8 cellular contexts compared by ENCODE assay signal in the genomic region with DNA sequence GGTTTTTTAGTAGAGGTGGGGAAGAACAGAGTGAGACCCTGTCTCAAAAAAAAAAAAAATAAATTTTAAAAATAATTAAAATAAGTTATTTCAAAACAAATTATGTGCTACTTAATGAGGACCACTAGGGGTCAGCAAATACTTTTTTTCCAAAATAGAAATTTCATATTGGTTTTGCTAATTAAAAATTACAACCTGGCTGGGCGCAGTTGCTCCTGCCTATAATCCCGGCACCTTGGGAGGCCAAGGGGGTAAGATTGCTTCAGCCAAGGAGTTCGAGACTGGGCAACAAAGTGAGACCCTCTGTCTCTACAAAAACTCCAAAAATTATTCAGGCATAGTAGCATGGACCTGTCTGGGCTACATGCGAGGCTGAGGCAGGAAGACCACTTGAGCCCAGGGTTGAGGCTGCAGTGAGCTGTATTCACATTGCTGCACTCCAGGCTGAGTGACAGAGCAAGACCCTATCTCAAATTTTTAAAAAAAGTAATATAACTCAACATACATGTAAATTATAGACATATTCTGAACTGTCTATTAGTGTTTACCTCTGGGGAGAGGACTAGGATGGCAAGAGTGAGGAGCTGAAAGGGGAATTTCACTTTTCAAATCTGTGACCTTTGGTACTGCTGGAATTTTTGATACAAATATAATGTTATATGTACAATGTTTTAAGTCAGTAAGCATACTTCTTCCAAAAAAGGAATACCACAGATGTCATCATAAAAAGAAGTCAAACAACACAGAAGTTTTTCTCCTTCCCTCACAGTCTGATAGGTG. TPM values are rescaled to one million over a fixed set of nuclear protein-coding genes. Genes with fewer than 3 reads are reported as not detected.
DNase-seq lines count a peak whose midpoint lies in the region; ATAC-seq and TF ChIP-seq lines count a peak whose summit lies in the region.

No MANE protein-coding gene starts in this region.

- H3K36me3 Mint-ChIP-seq in CD4-positive, CD25-positive, alpha-beta regulatory T cell, result no peaks in the 10 kb centered on the region
- no peaks in the 10 kb centered on the region for H3K36me3 Mint-ChIP-seq in activated B cell treated with CpG ODN at 0.5 μM for 24 hours (ENCODE audit: low read depth)

- H3K27me3 Mint-ChIP-seq in CD4-positive, CD25-positive, alpha-beta regulatory T cell, result peaks cover 53% of the 10 kb centered on the region
- peaks cover 23% of the 10 kb centered on the region for H3K27me3 Mint-ChIP-seq in activated B cell treated with CpG ODN at 0.5 μM for 24 hours

- H3K27ac ChIP-seq in CD4-positive, CD25-positive, alpha-beta regulatory T cell (ENCODE audit: insufficient read depth, low read length, poor library complexity, severe bottlenecking), result no peak overlapping the region
- no peak overlapping the region for H3K27ac ChIP-seq in tibial artery

- peak in 2 of 3 donors; percentile 37 to 63 for DNase-seq in CD4-positive, CD25-positive, alpha-beta regulatory T cell
- DNase-seq in HFF-Myc (ENCODE audit: extremely low read depth, low read depth), result no peak
- no peak for DNase-seq in activated B cell treated with CpG ODN at 0.5 μM for 24 hours
- peak; percentile 50 for DNase-seq in kidney tubule cell (ENCODE audit: low spot score)
- no peak for DNase-seq in occipital lobe (lab: John Stamatoyannopoulos, UW)
- no peak for DNase-seq in AG08395 (ENCODE audit: low spot score)
- no peak for DNase-seq in tibial artery

- H3K9me3 Mint-ChIP-seq in CD4-positive, CD25-positive, alpha-beta regulatory T cell, result no peaks in the 10 kb centered on the region
- H3K9me3 Mint-ChIP-seq in activated B cell treated with CpG ODN at 0.5 μM for 24 hours, result no peaks in the 10 kb centered on the region

- no peaks in the 10 kb centered on the region for H3K4me1 ChIP-seq in CD4-positive, CD25-positive, alpha-beta regulatory T cell (ENCODE audit: control insufficient read depth, insufficient read depth, low read length, poor library complexity, severe bottlenecking)
- no peaks in the 10 kb centered on the region for H3K4me1 ChIP-seq in tibial artery

- no peak overlapping the region for H3K4me3 ChIP-seq in CD4-positive, CD25-positive, alpha-beta regulatory T cell (ENCODE audit: low read depth, low read length)
- H3K4me3 ChIP-seq in HFF-Myc (replicated peaks; ENCODE audit: low read depth, low read length) (no peak overlapping the region), tibial artery (no peak overlapping the region)

- POLR2A ChIA-PET in activated B cell treated with CpG ODN at 0.5 μM for 24 hours (lab: Charles Lee), result no interaction called here

- H3K4me1 Mint-ChIP-seq in CD4-positive, CD25-positive, alpha-beta regulatory T cell, result no peaks in the 10 kb centered on the region
- no peaks in the 10 kb centered on the region for H3K4me1 Mint-ChIP-seq in activated B cell treated with CpG ODN at 0.5 μM for 24 hours

- peak; percentile 32 for TF ChIP-seq CTCF in HFF-Myc (IDR thresholded peaks at IDR 0.05; ENCODE audit: low read depth, low read length, missing control alignments)
- no peak for TF ChIP-seq CTCF in activated B cell treated with CpG ODN at 0.5 μM for 24 hours (IDR thresholded peaks at IDR 0.05)
- peak in 1 of 2 experiments; percentile 56 for TF ChIP-seq CTCF in tibial artery (IDR thresholded peaks at IDR 0.05)

- no peak overlapping the region for H3K27ac Mint-ChIP-seq in CD4-positive, CD25-positive, alpha-beta regulatory T cell
- H3K27ac Mint-ChIP-seq in activated B cell treated with CpG ODN at 0.5 μM for 24 hours, result no peak overlapping the region

- no peaks in the 10 kb centered on the region for H3K36me3 ChIP-seq in CD4-positive, CD25-positive, alpha-beta regulatory T cell (ENCODE audit: control insufficient read depth, insufficient read depth, low read length)
- H3K36me3 ChIP-seq in tibial artery, result no peaks in the 10 kb centered on the region

- no peaks in the 10 kb centered on the region for H3K9me3 ChIP-seq in CD4-positive, CD25-positive, alpha-beta regulatory T cell (ENCODE audit: control insufficient read depth in 2 of 2, low read length in 2 of 2)
- H3K9me3 ChIP-seq in tibial artery, result no peaks in the 10 kb centered on the region

- peaks cover 2% of the 10 kb centered on the region for H3K27me3 ChIP-seq in CD4-positive, CD25-positive, alpha-beta regulatory T cell (ENCODE audit: control insufficient read depth, insufficient read depth, low read length)
- H3K27me3 ChIP-seq in tibial artery, result peaks cover 0 to 36% of the 10 kb centered on the region in 2 donors

- CTCF ChIA-PET in activated B cell treated with CpG ODN at 0.5 μM for 24 hours (lab: Charles Lee), result no interaction called here

- peak overlapping the region in 1 of 4 donors; percentile 58 for H3K4me3 Mint-ChIP-seq in CD4-positive, CD25-positive, alpha-beta regulatory T cell
- H3K4me3 Mint-ChIP-seq in activated B cell treated with CpG ODN at 0.5 μM for 24 hours, result no peak overlapping the region

- ATAC-seq in CD4-positive, CD25-positive, alpha-beta regulatory T cell (ENCODE audit: low read depth in 2 of 2), result no peak
- peak; percentile 40 for ATAC-seq in activated B cell treated with CpG ODN at 0.5 μM for 24 hours (ENCODE audit: low read depth)
- ATAC-seq in GM19397 (IDR thresholded peaks at IDR 0.05; ENCODE audit: unreplicated experiment), result no peak

- intact Hi-C loops in activated B cell treated with CpG ODN at 0.5 μM for 24 hours (cut with micrococcal nuclease) (loop anchor here (1.0 to 10.0 kb wide), 4 partner anchors 65 to 391 kb away; a partner anchor contains a TSS), tibial artery (cut with DNase I; ENCODE audit: low total_unique reads) (loop anchor here (5.0 kb wide), 1 partner anchor 68 kb away; no protein-coding TSS in a partner anchor)

RNA-seq across cellular contexts. Expression of a gene that starts 8.1 kb away (rescaled TPM):
- not detected for total RNA-seq in CD4-positive, CD25-positive, alpha-beta regulatory T cell
- polyA plus RNA-seq in CD4-positive, CD25-positive, alpha-beta regulatory T cell, result not detected
- total RNA-seq in activated B cell treated with CpG ODN at 0.5 μM for 24 hours (not detected in 2 replicates), occipital lobe (not detected)

RNA-seq across cellular contexts. Expression of a gene that starts 36.9 kb away (rescaled TPM):
- 4.5 TPM for total RNA-seq in CD4-positive, CD25-positive, alpha-beta regulatory T cell
- 10 to 100 TPM; 16.3 to 25.8 (median 22.4) TPM for polyA plus RNA-seq in CD4-positive, CD25-positive, alpha-beta regulatory T cell
- total RNA-seq in activated B cell treated with CpG ODN at 0.5 μM for 24 hours (10.2 and 10.4 TPM in 2 replicates), occipital lobe (63.6 TPM)

RNA-seq across cellular contexts. Expression of a gene that starts 37.2 kb away (rescaled TPM):
- 36.1 TPM for total RNA-seq in CD4-positive, CD25-positive, alpha-beta regulatory T cell
- 10 to 100 TPM; 42.1 to 69.1 (median 48.9) TPM for polyA plus RNA-seq in CD4-positive, CD25-positive, alpha-beta regulatory T cell
- 19.0 and 19.5 TPM in 2 replicates for total RNA-seq in activated B cell treated with CpG ODN at 0.5 μM for 24 hours
- 49.1 TPM for total RNA-seq in occipital lobe

RNA-seq across cellular contexts. Expression of a gene that starts 54.3 kb away (rescaled TPM):
- not detected for total RNA-seq in CD4-positive, CD25-positive, alpha-beta regulatory T cell
- not detected for polyA plus RNA-seq in CD4-positive, CD25-positive, alpha-beta regulatory T cell
- total RNA-seq in activated B cell treated with CpG ODN at 0.5 μM for 24 hours (not detected in 2 replicates), occipital lobe (not detected)

Comparison
In these comparisons a context has a peak if more than half of its experiments do, and no peak if none do; other contexts are left out.
1. DNase-seq: peak in CD4-positive, CD25-positive, alpha-beta regulatory T cell (2 of 3) and kidney tubule cell (single experiment); none in HFF-Myc (single experiment), activated B cell treated with CpG ODN at 0.5 μM for 24 hours (single experiment), occipital lobe (single experiment), AG08395 (single experiment) and tibial artery (0 of 2).